In genomic region chr2:226911932-226912331, GRCh38 we compare ENCODE assay signal across 15 cellular contexts.
DNase-seq lines count a peak whose midpoint lies in the region; ATAC-seq, FAIRE-seq and TF ChIP-seq lines count a peak whose summit lies in the region.
"Had no signal": no experiment of that assay in that cellular context is flagged by ENCODE, and none has a peak within 500 bp of the region (broad histone marks: within the 10 kb centered on the region; RNA-seq: fewer than 3 reads in every experiment).

No MANE protein-coding gene starts in this region.

- H3K36me3 ChIP-seq in left ventricle myocardium inferior: peaks cover 19% of the 10 kb centered on the region
- H3K36me3 ChIP-seq: uterus had no signal

- intact Hi-C loops in left ventricle myocardium inferior (cut with micrococcal nuclease): no loop called here

- no peaks in the 10 kb centered on the region for H3K27me3 ChIP-seq in left ventricle myocardium inferior (ENCODE audit: low read depth)
- H3K27me3 ChIP-seq: dorsolateral prefrontal cortex, uterus had no signal

- no peaks in the 10 kb centered on the region for H3K9me3 ChIP-seq in left ventricle myocardium inferior (replicated peaks)
- H3K9me3 ChIP-seq: uterus had no signal

- TF ChIP-seq CTCF in AG04449 (IDR thresholded peaks at IDR 0.05; ENCODE audit: insufficient read depth, low read length, missing control alignments): no peak
- TF ChIP-seq CTCF in fibroblast of pulmonary artery (IDR thresholded peaks at IDR 0.05; ENCODE audit: low read length, missing control alignments): no peak
- no peak for TF ChIP-seq CTCF in left ventricle myocardium inferior (IDR thresholded peaks at IDR 0.05; ENCODE audit: borderline replicate concordance)

- CTCF ChIA-PET in AG04449 (lab: Yijun Ruan, JAX): no interaction called here

- H3K4me1 ChIP-seq in left ventricle myocardium inferior: peaks cover 4% of the 10 kb centered on the region
- H3K4me1 ChIP-seq: uterus had no signal

- peak; percentile 65 for FAIRE-seq in RCC 7860 (lab: Jason Lieb, UNC)

- H3K27ac ChIP-seq in left ventricle myocardium inferior (replicated peaks): no peak overlapping the region
- H3K27ac ChIP-seq: dorsolateral prefrontal cortex, uterus had no signal

- peak; percentile 45 for ATAC-seq in GM18870 (IDR thresholded peaks at IDR 0.05; ENCODE audit: unreplicated experiment)
- ATAC-seq: WTC11 had no signal

- POLR2A ChIA-PET in AG04449 (lab: Yijun Ruan, JAX): no interaction called here

- peak; percentile 37 for DNase-seq in AG04449 (ENCODE audit: low read depth, low spot score)
- peak; percentile 20 for DNase-seq in RCC 7860 (ENCODE audit: low spot score)
- DNase-seq in fibroblast of pulmonary artery (ENCODE audit: low read depth): peak; percentile 40
- DNase-seq in NCI-H524 treated with DMSO at 0.1 percent for 48 hours (lab: John Stamatoyannopoulos, UW): no peak
- no peak for DNase-seq in Ammon's horn (ENCODE audit: low spot score)
- DNase-seq in left ventricle myocardium inferior: no peak
- no peak for DNase-seq in DMS153 (lab: John Stamatoyannopoulos, UW)
- DNase-seq: activated naive CD4-positive, alpha-beta T cell treated with Interleukin-2 at 50 U/mL for 16 hours; dorsolateral prefrontal cortex; H7; KG1; NCI-H1105; uterus had no signal

- H3K4me3 ChIP-seq in AG04449 (ENCODE audit: low read depth, low read length) (no peak overlapping the region), fibroblast of pulmonary artery (replicated peaks; ENCODE audit: low read depth, low read length) (no peak overlapping the region), left ventricle myocardium inferior (no peak overlapping the region)
- H3K4me3 ChIP-seq: dorsolateral prefrontal cortex, uterus had no signal

Comparison
In these comparisons a context has a peak if more than half of its experiments do, and no peak if none do; other contexts are left out.
1. DNase-seq: peak in AG04449 (single experiment), RCC 7860 (single experiment) and fibroblast of pulmonary artery (single experiment); none in NCI-H524 treated with DMSO at 0.1 percent for 48 hours (single experiment), Ammon's horn (single experiment), left ventricle myocardium inferior (single experiment) and DMS153 (single experiment).